In genomic region chr17:7296189-7296861, GRCh38 we compare ENCODE assay signal across 8 cellular contexts. TPM values are rescaled to one million over a fixed set of nuclear protein-coding genes. Genes with fewer than 3 reads are reported as not detected.
DNase-seq lines count a peak whose midpoint lies in the region; ATAC-seq and TF ChIP-seq lines count a peak whose summit lies in the region.

No MANE protein-coding gene starts in this region.

- intact Hi-C loops in IMR-90 (cut with micrococcal nuclease) = loop anchor here (1.0 to 5.0 kb wide), 4 partner anchors 16 to 251 kb away; partner anchors contain the start of gene PHF23

- no peak for TF ChIP-seq EP300 in gastroesophageal sphincter (IDR thresholded peaks at IDR 0.05)
- TF ChIP-seq EP300 in tibial nerve (IDR thresholded peaks at IDR 0.05) = peak; percentile 62 to 68

- H3K9ac ChIP-seq in IMR-90 (ENCODE audit: low read depth, low read length) = no peak overlapping the region

- CTCF ChIA-PET in IMR-90 (lab: Yijun Ruan, JAX) = interaction anchor here (0.5 to 2.0 kb wide), 8 partner anchors 9 to 250 kb away, joined by 3 to 17 read pairs (median 4); partner anchors contain the start of gene SLC2A4

- H4K8ac ChIP-seq in IMR-90 (ENCODE audit: low read depth in 2 of 2, low read length in 2 of 2) = peak overlapping the region in 1 of 2 experiments; percentile 83; a peak in 1 of 4 replicates

- H3K23ac ChIP-seq in IMR-90 (ENCODE audit: low read depth, low read length) = no peak overlapping the region; the same call in 1 of the 2 replicates

- TF ChIP-seq CTCF in IMR-90 (conservative IDR thresholded peaks at IDR 0.05; ENCODE audit: low read depth, low read length) (peak; percentile 94), gastroesophageal sphincter (IDR thresholded peaks at IDR 0.05) (peak in 3 of 4 experiments; percentile 98 to 99 (median 99)), tibial nerve (IDR thresholded peaks at IDR 0.05) (peak; percentile 93 to 98 (median 95))

- POLR2A ChIA-PET in IMR-90 (lab: Charles Lee; ENCODE audit: unreplicated experiment) = no interaction called here

- H3K4me3 ChIP-seq in IMR-90 (ENCODE audit: insufficient read depth, low read depth, low read length) (no peak overlapping the region; the same call in 1 of the 2 replicates), gastroesophageal sphincter (peak overlapping the region in 1 of 2 donors; percentile 30), tibial nerve (peak overlapping the region in 1 of 4 donors; percentile 30)

- DNase-seq in DMS79 (lab: John Stamatoyannopoulos, UW) (peak; percentile 29), IMR-90 (peak; percentile 74), RPMI8226 (peak; percentile 85), activated gamma-delta T cell treated with Interleukin-2 at 50 U/mL for 16 hours (peak; percentile 60), nucleus accumbens (lab: John Stamatoyannopoulos, UW) (peak in 45 of 56 donors; percentile 20 to 84 (median 58)), tibial nerve (ENCODE audit: low spot score in 2 of 2) (peak; percentile 62 to 73)

- peaks cover 3% of the 10 kb centered on the region for H3K4me1 ChIP-seq in IMR-90 (ENCODE audit: control insufficient read depth, insufficient read depth, low read length)
- peaks cover 5 to 56% (median 41%) of the 10 kb centered on the region in 3 donors for H3K4me1 ChIP-seq in gastroesophageal sphincter
- peaks cover 0 to 38% (median 25%) of the 10 kb centered on the region in 4 donors for H3K4me1 ChIP-seq in tibial nerve

- no peak overlapping the region for H3K56ac ChIP-seq in IMR-90 (ENCODE audit: extremely low read depth, insufficient read depth, low read length)

- peak; percentile 95 for TF ChIP-seq RAD21 in IMR-90 (IDR thresholded peaks at IDR 0.05; ENCODE audit: low read length)

- peaks cover 44% of the 10 kb centered on the region for H3K27me3 ChIP-seq in IMR-90 (ENCODE audit: control insufficient read depth, insufficient read depth, low read length)
- peaks cover 25% of the 10 kb centered on the region for H3K27me3 ChIP-seq in gastroesophageal sphincter
- peaks cover 0 to 44% of the 10 kb centered on the region in 2 donors for H3K27me3 ChIP-seq in tibial nerve

- H3K4ac ChIP-seq in IMR-90 (ENCODE audit: low read depth, low read length) = no peak overlapping the region

- H2BK120ac ChIP-seq in IMR-90 (ENCODE audit: low read depth, low read length) = no peak overlapping the region

- no peak overlapping the region for H2AK5ac ChIP-seq in IMR-90 (ENCODE audit: low read depth, low read length)

- BruUV-seq in IMR-90 (replicated peaks; lab: Mats Ljungman, UMichigan) = no TSS peak

- ATAC-seq in IMR-90 (ENCODE audit: low read depth) = peak; percentile 93
- ATAC-seq in gastroesophageal sphincter = peak; percentile 88
- no peak for ATAC-seq in HG03108 (IDR thresholded peaks at IDR 0.05; ENCODE audit: unreplicated experiment)

- H3K27ac ChIP-seq in IMR-90 (ENCODE audit: insufficient read depth, low read length) (no peak overlapping the region), gastroesophageal sphincter (peak overlapping the region; percentile 58 to 98 (median 90)), tibial nerve (peak overlapping the region in 1 of 4 donors; percentile 46)

- H2AFZ ChIP-seq in IMR-90 (replicated peaks; ENCODE audit: low read length, poor library complexity) = peak overlapping the region; percentile 88

- H3K14ac ChIP-seq in IMR-90 (replicated peaks; ENCODE audit: low read depth, low read length) = no peak overlapping the region

- H3K36me3 ChIP-seq in IMR-90 (ENCODE audit: control insufficient read depth, insufficient read depth, low read length) = no peaks in the 10 kb centered on the region
- no peaks in the 10 kb centered on the region for H3K36me3 ChIP-seq in gastroesophageal sphincter
- H3K36me3 ChIP-seq in tibial nerve = no peaks in the 10 kb centered on the region

- in situ Hi-C loops in IMR-90 (cut with MboI; ENCODE audit: low sequenced_read_pairs) = no loop called here

- 3% methylated on average over 30 of the region's 51 CpGs; no CpG with 5 or more reads in 1 of the 2 experiments for WGBS in IMR-90 (ENCODE audit: extremely low coverage in 2 of 2, insufficient read length in 1 of 2), 2 experiments
- WGBS in gastroesophageal sphincter (ENCODE audit: low coverage in 1 of 2), 2 donors = 4 to 38% methylated on average over 2 to 15 of the region's 51 CpGs
- WGBS in tibial nerve, 2 donors = 4 to 5% methylated on average over 44 to 49 of the region's 51 CpGs

- H3K79me1 ChIP-seq in IMR-90 (ENCODE audit: low read depth in 1 of 2, low read length in 2 of 2) = no peaks in the 10 kb centered on the region

- dilution Hi-C loops in IMR-90 (cut with HindIII; ENCODE audit: low sequenced_read_pairs, unreplicated experiment) = no loop called here

- H2BK15ac ChIP-seq in IMR-90 (ENCODE audit: low read depth, low read length) = no peak overlapping the region

- no peak overlapping the region for H4K5ac ChIP-seq in IMR-90 (ENCODE audit: low read depth, low read length)

- no peaks in the 10 kb centered on the region; the same call in 1 of the 2 replicates for H3K9me3 ChIP-seq in IMR-90 (ENCODE audit: control insufficient read depth, insufficient read depth, low read length)
- no peaks in the 10 kb centered on the region for H3K9me3 ChIP-seq in gastroesophageal sphincter
- no peaks in the 10 kb centered on the region for H3K9me3 ChIP-seq in tibial nerve

- H2BK5ac ChIP-seq in IMR-90 (ENCODE audit: low read depth, low read length, poor library complexity, severe bottlenecking) = no peak overlapping the region

- 0 out of 2 replicates have a peak, but pooled peaks cover 3% of the 10 kb centered on the region for H4K20me1 ChIP-seq in IMR-90 (ENCODE audit: insufficient read depth, low read length)

- 0 out of 2 replicates have a peak, but pooled peaks have one; percentile 39 for TF ChIP-seq POLR2A in IMR-90 (IDR thresholded peaks at IDR 0.05; ENCODE audit: low read depth, low read length)
- TF ChIP-seq POLR2A in gastroesophageal sphincter (IDR thresholded peaks at IDR 0.05) = no peak
- no peak for TF ChIP-seq POLR2A in tibial nerve (IDR thresholded peaks at IDR 0.05)

- H2BK20ac ChIP-seq in IMR-90 (ENCODE audit: low read depth, low read length) = no peak overlapping the region

- H2AK9ac ChIP-seq in IMR-90 (replicated peaks; ENCODE audit: low read depth, low read length, poor library complexity) = peak overlapping the region; percentile 20

- no peak overlapping the region for H4K91ac ChIP-seq in IMR-90 (ENCODE audit: insufficient read depth, low read depth, low read length)

- no peak overlapping the region for H3K18ac ChIP-seq in IMR-90 (ENCODE audit: low read depth, low read length)

- H3K9me1 ChIP-seq in IMR-90 (ENCODE audit: insufficient read depth, low read length) = no peaks in the 10 kb centered on the region; the same call in 1 of the 2 replicates

- peak overlapping the region; percentile 62 for H3K4me2 ChIP-seq in IMR-90 (ENCODE audit: low read depth, low read length)

TF ChIP-seq in IMR-90, 13 proteins besides CTCF, POLR2A, EP300 and RAD21 (continues in another document):
- TF ChIP-seq MAZ (IDR thresholded peaks at IDR 0.05; ENCODE audit: borderline replicate concordance, low read depth, low read length) = peak; percentile 66; the same call in 1 of the 2 replicates
- no peak for TF ChIP-seq RFX5 (IDR thresholded peaks at IDR 0.05; ENCODE audit: low read depth, low read length)
- TF ChIP-seq USF2 (IDR thresholded peaks at IDR 0.05; ENCODE audit: low read depth, low read length) = peak; percentile 92
- no peak for TF ChIP-seq NFE2L2 (IDR thresholded peaks at IDR 0.05; ENCODE audit: low read depth, low read length)
- no peak for TF ChIP-seq RCOR1 (IDR thresholded peaks at IDR 0.05; ENCODE audit: insufficient replicate concordance, low read length)
- 0 out of 2 replicates have a peak, but pooled peaks have one; percentile 13 for TF ChIP-seq FOS (IDR thresholded peaks at IDR 0.05; ENCODE audit: low read depth, low read length)

RNA-seq across cellular contexts. Expression of gene YBX2, which starts 1.9 kb away (rescaled TPM):
- total RNA-seq in IMR-90 (2012; rRNA removed) (not detected in 2 replicates), gastroesophageal sphincter (1 to 10 TPM; 3.3 to 6.5 (median 5.3) TPM), tibial nerve (1 to 10 TPM in 1 of 4 donors, under 1 TPM in 3; under 0.01 to 2.1 (median 0.52) TPM)
- 0.17 TPM in 1 of 2 replicates, not detected in the other for polyA plus RNA-seq in IMR-90 (2012; rRNA removed)
- polyA plus RNA-seq in IMR-90 (2012; cell fraction: cytosol; rRNA removed) = 0.14 TPM in 1 of 2 replicates, not detected in the other
- 0.27 and 0.54 TPM in 2 replicates for polyA plus RNA-seq in IMR-90 (2012; cell fraction: nucleus; rRNA removed; ENCODE audit: low replicate concordance)

RNA-seq across cellular contexts. Expression of gene EIF5A, which starts 11.1 kb away (rescaled TPM):
- 718 and 883 TPM in 2 replicates for total RNA-seq in IMR-90 (2012; rRNA removed)
- polyA plus RNA-seq in IMR-90 (2012; rRNA removed) = 660 and 782 TPM in 2 replicates
- polyA plus RNA-seq in IMR-90 (2012; cell fraction: cytosol; rRNA removed) = 980 and 1,099 TPM in 2 replicates
- polyA plus RNA-seq in IMR-90 (2012; cell fraction: nucleus; rRNA removed; ENCODE audit: low replicate concordance) = 459 and 607 TPM in 2 replicates
- 100 to 1,000 TPM; 145 to 233 (median 183) TPM for total RNA-seq in gastroesophageal sphincter
- total RNA-seq in tibial nerve = 100 to 1,000 TPM; 106 to 278 (median 132) TPM

RNA-seq across cellular contexts. Expression of gene SLC2A4, which starts 14.8 kb away (rescaled TPM):
- total RNA-seq in IMR-90 (2012; rRNA removed) = under 0.01 TPM in 1 of 2 replicates, not detected in the other
- polyA plus RNA-seq in IMR-90 (2012; rRNA removed) = 0.07 TPM in 2 replicates
- polyA plus RNA-seq in IMR-90 (2012; cell fraction: cytosol; rRNA removed) = 0.03 and 0.15 TPM in 2 replicates
- polyA plus RNA-seq in IMR-90 (2012; cell fraction: nucleus; rRNA removed; ENCODE audit: low replicate concordance) = 0.32 and 0.36 TPM in 2 replicates
- 100 to 1,000 TPM in 3 of 4 donors, 10 to 100 TPM in 1; 71.8 to 200 (median 149) TPM for total RNA-seq in gastroesophageal sphincter
- total RNA-seq in tibial nerve = 10 to 100 TPM in 1 of 4 donors, 1 to 10 TPM in 3; 5.2 to 20.1 (median 6.2) TPM

RNA-seq across cellular contexts. Expression of gene GPS2, which starts 18.8 kb away (rescaled TPM):
- total RNA-seq in IMR-90 (2012; rRNA removed) (36.2 and 37.5 TPM in 2 replicates), gastroesophageal sphincter (100 to 1,000 TPM in 1 of 4 donors, 10 to 100 TPM in 3; 66.9 to 104 (median 82.5) TPM), tibial nerve (100 to 1,000 TPM in 1 of 4 donors, 10 to 100 TPM in 3; 36.1 to 108 (median 57.3) TPM)
- polyA plus RNA-seq in IMR-90 (2012; rRNA removed) = 47.5 and 50.9 TPM in 2 replicates
- 40.8 and 58.5 TPM in 2 replicates for polyA plus RNA-seq in IMR-90 (2012; cell fraction: cytosol; rRNA removed)
- 122 and 144 TPM in 2 replicates for polyA plus RNA-seq in IMR-90 (2012; cell fraction: nucleus; rRNA removed; ENCODE audit: low replicate concordance)

RNA-seq across cellular contexts. Expression of gene NEURL4, which starts 32.8 kb away (rescaled TPM):
- 8.4 and 9.2 TPM in 2 replicates for total RNA-seq in IMR-90 (2012; rRNA removed)
- polyA plus RNA-seq in IMR-90 (2012; rRNA removed) = 23.3 and 26.3 TPM in 2 replicates
- 8.2 and 10.6 TPM in 2 replicates for polyA plus RNA-seq in IMR-90 (2012; cell fraction: cytosol; rRNA removed)
- 135 and 269 TPM in 2 replicates for polyA plus RNA-seq in IMR-90 (2012; cell fraction: nucleus; rRNA removed; ENCODE audit: low replicate concordance)
- 10 to 100 TPM; 12.0 to 30.4 (median 14.9) TPM for total RNA-seq in gastroesophageal sphincter
- 10 to 100 TPM; 16.2 to 40.2 (median 27.5) TPM for total RNA-seq in tibial nerve

Comparison
In these comparisons a context has a peak if more than half of its experiments do, and no peak if none do; other contexts are left out.
1. DNase-seq: peak in every context shown above with its lines; median percentile 85 in RPMI8226; 74 in IMR-90; 68 in tibial nerve; 60 in activated gamma-delta T cell treated with Interleukin-2 at 50 U/mL for 16 hours; 58 in nucleus accumbens; 29 in DMS79.